In the genomic region with DNA sequence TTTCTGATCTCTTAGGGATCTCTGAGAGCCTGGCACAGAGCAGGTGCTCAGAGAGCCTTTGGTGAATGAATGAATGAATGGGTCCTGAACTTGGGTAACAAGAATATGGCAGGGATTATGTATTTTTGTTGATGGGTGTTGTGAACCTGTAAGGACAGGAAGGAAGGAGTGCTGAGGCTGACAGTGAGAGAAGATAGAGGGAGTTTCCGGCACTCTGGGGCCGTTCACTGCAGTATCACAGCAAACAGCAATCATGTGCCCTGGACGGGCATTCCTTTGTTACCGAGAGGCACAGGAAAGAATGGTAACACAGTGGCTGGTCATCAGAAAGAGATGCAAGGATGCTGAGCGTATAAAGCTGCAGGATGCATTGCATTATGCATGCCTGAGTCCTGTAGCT, we compare ENCODE assay signal across 17 cellular contexts.
DNase-seq lines count a peak whose midpoint lies in the region; ATAC-seq and TF ChIP-seq lines count a peak whose summit lies in the region.
"Had no signal": no experiment of that assay in that cellular context is flagged by ENCODE, and none has a peak within 500 bp of the region (broad histone marks: within the 10 kb centered on the region; RNA-seq: fewer than 3 reads in every experiment).

No MANE protein-coding gene starts in this region.

- ATAC-seq in activated CD4-positive, alpha-beta T cell treated with anti-CD3 and anti-CD28 coated beads for 36 hours: peak; percentile 44
- ATAC-seq in CD8-positive, alpha-beta T cell: peak; percentile 62
- ATAC-seq: HCT116 had no signal

- no peak for TF ChIP-seq CTCF in CD8-positive, alpha-beta T cell (IDR thresholded peaks at IDR 0.05)
- TF ChIP-seq CTCF in brain (conservative IDR thresholded peaks at IDR 0.05) (no peak), neural crest cell (conservative IDR thresholded peaks at IDR 0.05) (no peak), esophagus muscularis mucosa (IDR thresholded peaks at IDR 0.05) (no peak), glutamatergic neuron (IDR thresholded peaks at IDR 0.05; ENCODE audit: partially characterized antibody, unreplicated experiment) (no peak)

- intact Hi-C loops in activated CD4-positive, alpha-beta T cell treated with anti-CD3 and anti-CD28 coated beads for 36 hours (cut with DNase I, micrococcal nuclease): no loop called here
- intact Hi-C loops in activated CD4-positive, alpha-beta T cell treated with anti-CD3 and anti-CD28 coated beads, Interleukin-2, amount 10 ng/mL, durations not matched to agents 24 days and 14 days (cut with micrococcal nuclease): no loop called here
- intact Hi-C loops in CD8-positive, alpha-beta T cell (cut with DNase I, micrococcal nuclease): no loop called here
- intact Hi-C loops in esophagus muscularis mucosa (cut with DNase I): no loop called here

- H3K4me3 Mint-ChIP-seq in activated CD4-positive, alpha-beta T cell treated with anti-CD3 and anti-CD28 coated beads for 36 hours: no peak overlapping the region
- H3K4me3 Mint-ChIP-seq in activated CD4-positive, alpha-beta T cell treated with anti-CD3 and anti-CD28 coated beads, Interleukin-2, amount 10 ng/mL, durations not matched to agents 24 days and 14 days: no peak overlapping the region
- peak overlapping the region; percentile 4 for H3K4me3 Mint-ChIP-seq in CD8-positive, alpha-beta T cell
- H3K4me3 Mint-ChIP-seq in brain: no peak overlapping the region
- H3K4me3 Mint-ChIP-seq in neural crest cell: no peak overlapping the region
- H3K4me3 Mint-ChIP-seq in glutamatergic neuron (ENCODE audit: unreplicated experiment): no peak overlapping the region
- H3K4me3 Mint-ChIP-seq: naive B cell had no signal

- H3K27me3 ChIP-seq in CD8-positive, alpha-beta T cell (ENCODE audit: insufficient read depth, low read length): no peaks in the 10 kb centered on the region
- H3K27me3 ChIP-seq in esophagus muscularis mucosa: no peaks in the 10 kb centered on the region
- H3K27me3 ChIP-seq: ascending aorta had no signal

- H3K9me3 ChIP-seq in CD8-positive, alpha-beta T cell (ENCODE audit: low read length): no peaks in the 10 kb centered on the region
- H3K9me3 ChIP-seq in esophagus muscularis mucosa: peaks cover 0 to 2% (median 0%) of the 10 kb centered on the region in 4 donors

- H3K36me3 ChIP-seq in CD8-positive, alpha-beta T cell (ENCODE audit: insufficient read depth, low read length): no peaks in the 10 kb centered on the region
- no peaks in the 10 kb centered on the region for H3K36me3 ChIP-seq in esophagus muscularis mucosa
- H3K36me3 ChIP-seq: ascending aorta had no signal

- no peak overlapping the region for H3K27ac Mint-ChIP-seq in activated CD4-positive, alpha-beta T cell treated with anti-CD3 and anti-CD28 coated beads for 36 hours
- no peak overlapping the region for H3K27ac Mint-ChIP-seq in activated CD4-positive, alpha-beta T cell treated with anti-CD3 and anti-CD28 coated beads, Interleukin-2, amount 10 ng/mL, durations not matched to agents 24 days and 14 days
- H3K27ac Mint-ChIP-seq in CD8-positive, alpha-beta T cell: peak overlapping the region; percentile 69
- H3K27ac Mint-ChIP-seq in brain: peak overlapping the region in 3 of 5 experiments; percentile 0 to 46 (median 23)
- H3K27ac Mint-ChIP-seq in neural crest cell (ENCODE audit: unreplicated experiment): peak overlapping the region; percentile 4
- no peak overlapping the region for H3K27ac Mint-ChIP-seq in glutamatergic neuron (ENCODE audit: unreplicated experiment)

- H3K4me3 ChIP-seq in CD8-positive, alpha-beta T cell (ENCODE audit: low read depth, low read length): no peak overlapping the region
- H3K4me3 ChIP-seq in esophagus muscularis mucosa: no peak overlapping the region
- H3K4me3 ChIP-seq: ascending aorta had no signal

- H3K4me1 ChIP-seq in CD8-positive, alpha-beta T cell (ENCODE audit: insufficient read depth, low read length): no peaks in the 10 kb centered on the region
- peaks cover 14 to 18% (median 17%) of the 10 kb centered on the region in 4 donors for H3K4me1 ChIP-seq in esophagus muscularis mucosa

- peaks cover 13% of the 10 kb centered on the region for H3K4me1 Mint-ChIP-seq in activated CD4-positive, alpha-beta T cell treated with anti-CD3 and anti-CD28 coated beads for 36 hours
- H3K4me1 Mint-ChIP-seq in activated CD4-positive, alpha-beta T cell treated with anti-CD3 and anti-CD28 coated beads, Interleukin-2, amount 10 ng/mL, durations not matched to agents 24 days and 14 days: peaks cover 11% of the 10 kb centered on the region
- H3K4me1 Mint-ChIP-seq in CD8-positive, alpha-beta T cell (ENCODE audit: low read depth): peaks cover 18% of the 10 kb centered on the region
- H3K4me1 Mint-ChIP-seq in brain: peaks cover 55% of the 10 kb centered on the region
- peaks cover 23% of the 10 kb centered on the region for H3K4me1 Mint-ChIP-seq in neural crest cell
- no peaks in the 10 kb centered on the region for H3K4me1 Mint-ChIP-seq in glutamatergic neuron (ENCODE audit: low read depth, unreplicated experiment)
- H3K4me1 Mint-ChIP-seq: naive B cell had no signal

- no peak for TF ChIP-seq POLR2A in esophagus muscularis mucosa (IDR thresholded peaks at IDR 0.05; ENCODE audit: low read depth)

- no peaks in the 10 kb centered on the region for H3K36me3 Mint-ChIP-seq in activated CD4-positive, alpha-beta T cell treated with anti-CD3 and anti-CD28 coated beads for 36 hours (ENCODE audit: low read depth)
- no peaks in the 10 kb centered on the region for H3K36me3 Mint-ChIP-seq in activated CD4-positive, alpha-beta T cell treated with anti-CD3 and anti-CD28 coated beads, Interleukin-2, amount 10 ng/mL, durations not matched to agents 24 days and 14 days (ENCODE audit: low read depth)
- no peaks in the 10 kb centered on the region for H3K36me3 Mint-ChIP-seq in CD8-positive, alpha-beta T cell
- H3K36me3 Mint-ChIP-seq in brain: peaks cover 5% of the 10 kb centered on the region
- H3K36me3 Mint-ChIP-seq in neural crest cell (ENCODE audit: low read depth): no peaks in the 10 kb centered on the region
- H3K36me3 Mint-ChIP-seq in glutamatergic neuron (ENCODE audit: unreplicated experiment): peaks cover 3% of the 10 kb centered on the region

- no peaks in the 10 kb centered on the region for H3K27me3 Mint-ChIP-seq in activated CD4-positive, alpha-beta T cell treated with anti-CD3 and anti-CD28 coated beads for 36 hours
- peaks cover 2% of the 10 kb centered on the region for H3K27me3 Mint-ChIP-seq in activated CD4-positive, alpha-beta T cell treated with anti-CD3 and anti-CD28 coated beads, Interleukin-2, amount 10 ng/mL, durations not matched to agents 24 days and 14 days
- no peaks in the 10 kb centered on the region for H3K27me3 Mint-ChIP-seq in CD8-positive, alpha-beta T cell (ENCODE audit: low read depth)
- H3K27me3 Mint-ChIP-seq in brain: peaks cover 10% of the 10 kb centered on the region
- H3K27me3 Mint-ChIP-seq in neural crest cell (ENCODE audit: low read depth): no peaks in the 10 kb centered on the region
- H3K27me3 Mint-ChIP-seq in glutamatergic neuron (ENCODE audit: unreplicated experiment): peaks cover 5% of the 10 kb centered on the region
- H3K27me3 Mint-ChIP-seq: naive B cell had no signal

- no peak for TF ChIP-seq EP300 in esophagus muscularis mucosa (IDR thresholded peaks at IDR 0.05)

- H3K27ac ChIP-seq in CD8-positive, alpha-beta T cell (ENCODE audit: low read depth, low read length): no peak overlapping the region
- no peak overlapping the region for H3K27ac ChIP-seq in esophagus muscularis mucosa (replicated peaks in 1 of 4)
- H3K27ac ChIP-seq: ascending aorta had no signal

- DNase-seq in activated CD4-positive, alpha-beta T cell treated with anti-CD3 and anti-CD28 coated beads for 36 hours: no peak
- DNase-seq in activated CD4-positive, alpha-beta T cell treated with anti-CD3 and anti-CD28 coated beads, Interleukin-2, amount 10 ng/mL, durations not matched to agents 24 days and 14 days: no peak
- DNase-seq in CD8-positive, alpha-beta T cell: peak in 1 of 7 experiments; percentile 49
- no peak for DNase-seq in neural crest cell (ENCODE audit: low read depth, low spot score)
- DNase-seq in esophagus muscularis mucosa (ENCODE audit: extremely low spot score): no peak
- no peak for DNase-seq in glutamatergic neuron
- no peak for DNase-seq in glomerular visceral epithelial cell (ENCODE audit: extremely low spot score)
- DNase-seq: 8988T; activated CD4-positive, alpha-beta T cell treated with anti-CD3 and anti-CD28 coated beads, Interleukin-2, amount 50 U/mL, for 4 hours; activated effector memory CD4-positive, alpha-beta T cell treated with Interleukin-2 at 50 U/mL for 16 hours; naive B cell; NCI-H1694 treated with DMSO at 0.1 percent for 48 hours; small intestine; stimulated activated CD4-positive, alpha-beta T cell treated with anti-CD3 and anti-CD28 coated beads, Interleukin-2, amount 100 ng/mL, for 48 hours had no signal

- CTCF ChIA-PET in activated CD4-positive, alpha-beta T cell treated with anti-CD3 and anti-CD28 coated beads for 36 hours (lab: Charles Lee): no interaction called here
- CTCF ChIA-PET in CD8-positive, alpha-beta T cell (lab: Charles Lee): no interaction called here

- H3K9me3 Mint-ChIP-seq in activated CD4-positive, alpha-beta T cell treated with anti-CD3 and anti-CD28 coated beads for 36 hours (ENCODE audit: low read depth): peaks cover 4% of the 10 kb centered on the region
- H3K9me3 Mint-ChIP-seq in activated CD4-positive, alpha-beta T cell treated with anti-CD3 and anti-CD28 coated beads, Interleukin-2, amount 10 ng/mL, durations not matched to agents 24 days and 14 days: peaks cover 13% of the 10 kb centered on the region
- H3K9me3 Mint-ChIP-seq in CD8-positive, alpha-beta T cell: peaks cover 9% of the 10 kb centered on the region
- H3K9me3 Mint-ChIP-seq in brain (peaks cover 16 to 33% (median 25%) of the 10 kb centered on the region in 5 experiments), neural crest cell (no peaks in the 10 kb centered on the region), glutamatergic neuron (ENCODE audit: unreplicated experiment) (peaks cover 3% of the 10 kb centered on the region)

- 83% methylated on average over 5 of the region's 5 CpGs for WGBS in esophagus muscularis mucosa

- POLR2A ChIA-PET in activated CD4-positive, alpha-beta T cell treated with anti-CD3 and anti-CD28 coated beads for 36 hours (lab: Charles Lee): no interaction called here
- POLR2A ChIA-PET in CD8-positive, alpha-beta T cell (lab: Charles Lee): no interaction called here

Comparison
In these comparisons a context has a peak if more than half of its experiments do, and no peak if none do; other contexts are left out.
1. H3K27ac Mint-ChIP-seq: peak in CD8-positive, alpha-beta T cell (single experiment), brain (3 of 5) and neural crest cell (single experiment); none in activated CD4-positive, alpha-beta T cell treated with anti-CD3 and anti-CD28 coated beads for 36 hours (single experiment), activated CD4-positive, alpha-beta T cell treated with anti-CD3 and anti-CD28 coated beads, Interleukin-2, amount 10 ng/mL, durations not matched to agents 24 days and 14 days (single experiment) and glutamatergic neuron (single experiment).